ENCODE assay signal across 1 cellular context in genomic region chr12:23927907-23928306, GRCh38.
TF ChIP-seq lines count a peak whose summit lies in the region.

No MANE protein-coding gene starts in this region.

TF ChIP-seq in K562, 482 proteins besides CTCF, POLR2A, EP300 and RAD21 (continued from another document):
- TF ChIP-seq STAT6 (CRISPR knock-in tag; IDR thresholded peaks at IDR 0.05): no peak
